8 cellular contexts compared by ENCODE assay signal in genomic region chr4:80182237-80182866, GRCh38. TPM values are rescaled to one million over a fixed set of nuclear protein-coding genes. Genes with fewer than 3 reads are reported as not detected.
DNase-seq lines count a peak whose midpoint lies in the region; ATAC-seq and TF ChIP-seq lines count a peak whose summit lies in the region.

No MANE protein-coding gene starts in this region.

- H4K20me1 ChIP-seq in GM23248 (ENCODE audit: insufficient read depth): no peaks in the 10 kb centered on the region

- H3K27ac Mint-ChIP-seq in activated T-helper 1 cell treated with anti-CD3 and anti-CD28 coated beads, Interleukin-12 subunit alpha, Interleukin-12 subunit beta, Interleukin-2, Interleukin-4 antibody, amounts not matched to agents 30 ng/mL and 10 ng/mL and 1 ng/mL, durations not matched to agents 14 hours and 24 hours and 36 hours: peak overlapping the region; percentile 92
- peak overlapping the region; percentile 42 to 100 (median 86) for H3K27ac Mint-ChIP-seq in naive B cell

- H3K36me3 ChIP-seq in GM23248 (ENCODE audit: low read depth) (no peaks in the 10 kb centered on the region), A673 (ENCODE audit: insufficient read depth, low read length, poor library complexity, severe bottlenecking) (no peaks in the 10 kb centered on the region), neuronal stem cell (replicated peaks in 1 of 2; ENCODE audit: control insufficient read depth in 2 of 2, insufficient read depth in 2 of 2, low read length in 2 of 2) (no peaks in the 10 kb centered on the region)

- no peak overlapping the region for H3K14ac ChIP-seq in neuronal stem cell (ENCODE audit: low read length)

- no peaks in the 10 kb centered on the region for H3K27me3 ChIP-seq in GM23248 (replicated peaks; ENCODE audit: insufficient read depth)
- H3K27me3 ChIP-seq in A673 (replicated peaks; ENCODE audit: insufficient read depth, low read depth, low read length, poor library complexity): peaks cover 43% of the 10 kb centered on the region
- peaks cover 20 to 55% (median 52%) of the 10 kb centered on the region in 3 experiments for H3K27me3 ChIP-seq in neuronal stem cell (ENCODE audit: control insufficient read depth in 3 of 3, insufficient read depth in 3 of 3, low read depth in 1 of 3, low read length in 3 of 3)

- H3K9me3 ChIP-seq in GM23248 (ENCODE audit: low read depth) (no peaks in the 10 kb centered on the region), A673 (ENCODE audit: low read depth, low read length, poor library complexity, severe bottlenecking) (no peaks in the 10 kb centered on the region), neuronal stem cell (replicated peaks in 1 of 2; ENCODE audit: control insufficient read depth in 2 of 2, insufficient read depth in 1 of 2, low read depth in 1 of 2, low read length in 2 of 2) (no peaks in the 10 kb centered on the region)

- H3K9me2 ChIP-seq in GM23248 (ENCODE audit: insufficient read depth): no peaks in the 10 kb centered on the region

- H4K91ac ChIP-seq in neuronal stem cell (ENCODE audit: low read depth, low read length, poor library complexity): no peak overlapping the region

- H3K27ac ChIP-seq in GM23248 (no peak overlapping the region), A673 (ENCODE audit: low read depth, low read length, poor library complexity, severe bottlenecking) (no peak overlapping the region), RWPE1 (no peak overlapping the region), neuronal stem cell (replicated peaks; ENCODE audit: low read length) (no peak overlapping the region)

- H3F3A ChIP-seq in GM23248 (ENCODE audit: insufficient read depth): peaks cover 25% of the 10 kb centered on the region

- H3K4me1 ChIP-seq in GM23248 (ENCODE audit: insufficient read depth) (peaks cover 14% of the 10 kb centered on the region), A673 (ENCODE audit: insufficient read depth, low read length, poor library complexity, severe bottlenecking) (peaks cover 4% of the 10 kb centered on the region), neuronal stem cell (ENCODE audit: control insufficient read depth in 2 of 2, insufficient read depth in 1 of 2, low read depth in 1 of 2, low read length in 2 of 2) (peaks cover 5 to 9% of the 10 kb centered on the region in 2 donors)

- no peak overlapping the region for H3K18ac ChIP-seq in neuronal stem cell (ENCODE audit: low read length)

- H3K79me1 ChIP-seq in neuronal stem cell (ENCODE audit: low read depth, low read length): no peaks in the 10 kb centered on the region

- DNase-seq in EH (ENCODE audit: low read depth) (peak; percentile 13), GM23248 (peak; percentile 13), naive B cell (peak; percentile 56), A673 (ENCODE audit: low spot score) (no peak), RWPE1 (ENCODE audit: low spot score) (no peak), neuronal stem cell (ENCODE audit: low spot score) (no peak)
- DNase-seq in activated T-helper 1 cell treated with anti-CD3 and anti-CD28 coated beads, Interleukin-12 subunit alpha, Interleukin-12 subunit beta, Interleukin-2, Interleukin-4 antibody, amounts not matched to agents 30 ng/mL and 10 ng/mL and 1 ng/mL, durations not matched to agents 14 hours and 24 hours and 36 hours (ENCODE audit: low spot score): no peak

- TF ChIP-seq CTCF in A673 (conservative IDR thresholded peaks at IDR 0.05; ENCODE audit: low read depth, low read length) (no peak), RWPE1 (conservative IDR thresholded peaks at IDR 0.05; ENCODE audit: low read depth) (no peak)

- H2BK120ac ChIP-seq in neuronal stem cell (ENCODE audit: low read depth, low read length): no peak overlapping the region

- 19 to 23% methylated on average over 10 of the region's 10 CpGs for WGBS in GM23248 (ENCODE audit: low coverage in 1 of 2, low lambda C conversion rate in 2 of 2, missing lambda C conversion rate in 2 of 2), 2 experiments
- no CpG with 5 or more reads among the region's 10 CpGs for WGBS in neuronal stem cell (ENCODE audit: extremely low coverage in 2 of 2, insufficient read length in 2 of 2, insufficient replicate concordance in 1 of 2), 2 donors

- H2BK12ac ChIP-seq in neuronal stem cell (ENCODE audit: low read length): no peak overlapping the region

- in situ Hi-C loops in GM23248 (cut with MboI): no loop called here

- ATAC-seq in naive B cell (ENCODE audit: low read depth in 2 of 2) (peak; percentile 32 to 35), HG03196 (IDR thresholded peaks at IDR 0.05; ENCODE audit: unreplicated experiment) (no peak)

- H3K4me3 ChIP-seq in GM23248 (no peak overlapping the region), A673 (ENCODE audit: low read depth, low read length, poor library complexity, severe bottlenecking) (no peak overlapping the region), neuronal stem cell (ENCODE audit: low read length in 2 of 2) (no peak overlapping the region)

- no peak overlapping the region for H3K9ac ChIP-seq in GM23248
- no peak overlapping the region for H3K9ac ChIP-seq in neuronal stem cell (ENCODE audit: low read depth, low read length, poor library complexity)

- CTCF ChIA-PET in A673 (lab: Charles Lee) (no interaction called here), RWPE1 (lab: Yijun Ruan, JAX) (interaction anchor here (0.7 to 1.4 kb wide), 4 partner anchors 20 to 73 kb away, joined by 3 to 5 read pairs (median 4); no protein-coding TSS in a partner anchor)

- peak overlapping the region; percentile 98 for H3K4me3 Mint-ChIP-seq in activated T-helper 1 cell treated with anti-CD3 and anti-CD28 coated beads, Interleukin-12 subunit alpha, Interleukin-12 subunit beta, Interleukin-2, Interleukin-4 antibody, amounts not matched to agents 30 ng/mL and 10 ng/mL and 1 ng/mL, durations not matched to agents 14 hours and 24 hours and 36 hours
- peak overlapping the region; percentile 48 to 100 (median 94) for H3K4me3 Mint-ChIP-seq in naive B cell

- no TSS peak for BruUV-seq in A673 (replicated peaks; lab: Mats Ljungman, UMichigan)

- peaks cover 11% of the 10 kb centered on the region for H3K79me2 ChIP-seq in GM23248 (ENCODE audit: insufficient read depth)

- H3K4ac ChIP-seq in neuronal stem cell (ENCODE audit: low read length): no peak overlapping the region

- no peak overlapping the region for H2AK5ac ChIP-seq in neuronal stem cell (ENCODE audit: low read depth, low read length)

- H4K8ac ChIP-seq in neuronal stem cell (ENCODE audit: low read depth, low read length): no peak overlapping the region

- H3K23ac ChIP-seq in neuronal stem cell (ENCODE audit: low read depth, low read length, poor library complexity): no peak overlapping the region

- peaks cover 21% of the 10 kb centered on the region for H3K9me3 Mint-ChIP-seq in activated T-helper 1 cell treated with anti-CD3 and anti-CD28 coated beads, Interleukin-12 subunit alpha, Interleukin-12 subunit beta, Interleukin-2, Interleukin-4 antibody, amounts not matched to agents 30 ng/mL and 10 ng/mL and 1 ng/mL, durations not matched to agents 14 hours and 24 hours and 36 hours
- H3K9me3 Mint-ChIP-seq in naive B cell: peaks cover 2 to 14% (median 7%) of the 10 kb centered on the region in 7 donors

- H3K4me2 ChIP-seq in GM23248 (ENCODE audit: unreplicated experiment) (no peak overlapping the region), neuronal stem cell (ENCODE audit: insufficient read depth, low read length, poor library complexity, severe bottlenecking) (no peak overlapping the region)

- H2BK5ac ChIP-seq in neuronal stem cell (ENCODE audit: low read length): no peak overlapping the region

- no peak overlapping the region for H2BK15ac ChIP-seq in neuronal stem cell (ENCODE audit: low read length)

- peaks cover 13% of the 10 kb centered on the region for H3K27me3 Mint-ChIP-seq in activated T-helper 1 cell treated with anti-CD3 and anti-CD28 coated beads, Interleukin-12 subunit alpha, Interleukin-12 subunit beta, Interleukin-2, Interleukin-4 antibody, amounts not matched to agents 30 ng/mL and 10 ng/mL and 1 ng/mL, durations not matched to agents 14 hours and 24 hours and 36 hours (ENCODE audit: insufficient read depth)
- no peaks in the 10 kb centered on the region for H3K27me3 Mint-ChIP-seq in naive B cell

- peaks cover 20% of the 10 kb centered on the region for H3K36me3 Mint-ChIP-seq in activated T-helper 1 cell treated with anti-CD3 and anti-CD28 coated beads, Interleukin-12 subunit alpha, Interleukin-12 subunit beta, Interleukin-2, Interleukin-4 antibody, amounts not matched to agents 30 ng/mL and 10 ng/mL and 1 ng/mL, durations not matched to agents 14 hours and 24 hours and 36 hours (ENCODE audit: low read depth)
- H3K36me3 Mint-ChIP-seq in naive B cell: peaks cover 0 to 8% of the 10 kb centered on the region in 2 donors

- peaks cover 62% of the 10 kb centered on the region for H3K4me1 Mint-ChIP-seq in activated T-helper 1 cell treated with anti-CD3 and anti-CD28 coated beads, Interleukin-12 subunit alpha, Interleukin-12 subunit beta, Interleukin-2, Interleukin-4 antibody, amounts not matched to agents 30 ng/mL and 10 ng/mL and 1 ng/mL, durations not matched to agents 14 hours and 24 hours and 36 hours (ENCODE audit: low read depth)
- H3K4me1 Mint-ChIP-seq in naive B cell: peaks cover 48 to 54% (median 52%) of the 10 kb centered on the region in 3 donors

- intact Hi-C loops in activated T-helper 1 cell treated with anti-CD3 and anti-CD28 coated beads, Interleukin-12 subunit alpha, Interleukin-12 subunit beta, Interleukin-2, Interleukin-4 antibody, amounts not matched to agents 30 ng/mL and 10 ng/mL and 1 ng/mL, durations not matched to agents 14 hours and 24 hours and 36 hours (cut with micrococcal nuclease): loop anchor here (1.0 to 10.0 kb wide), 8 partner anchors 9 to 1408 kb away; partner anchors contain the start of gene BMP2K
- intact Hi-C loops in A673 (cut with micrococcal nuclease; ENCODE audit: unreplicated experiment): loop anchor here (10.0 kb wide), 1 partner anchor 268 kb away; no protein-coding TSS in a partner anchor

- POLR2A ChIA-PET in A673 (lab: Charles Lee; ENCODE audit: low non-redundant PET): no interaction called here
- POLR2A ChIA-PET in RWPE1 (lab: Yijun Ruan, JAX; ENCODE audit: low non-redundant PET): no interaction called here

- H2AFZ ChIP-seq in GM23248: 0 out of 2 replicates have a peak overlapping the region, but pooled peaks have one; percentile 15
- H2AFZ ChIP-seq in neuronal stem cell (ENCODE audit: low read length): no peak overlapping the region

RNA-seq across cellular contexts. Expression of gene PRDM8, which starts 15.0 kb away (rescaled TPM):
- 4.4 and 7.0 TPM in 2 replicates for total RNA-seq in GM23248 (2014; rRNA removed; shearing (Covaris generic))
- polyA plus RNA-seq in GM23248 (2016; fragmentation: Nextera tagmentation; extraction: Ambion mirVana) (1.7 and 2.3 TPM in 2 replicates), naive B cell (ENCODE audit: low read depth in 6 of 6) (1 to 10 TPM in 5 of 6 donors, under 1 TPM in 1; 0.19 to 3.9 (median 2.1) TPM)
- 8.4 and 11.9 TPM in 2 replicates for total RNA-seq in activated T-helper 1 cell treated with anti-CD3 and anti-CD28 coated beads, Interleukin-12 subunit alpha, Interleukin-12 subunit beta, Interleukin-2, Interleukin-4 antibody, amounts not matched to agents 30 ng/mL and 10 ng/mL and 1 ng/mL, durations not matched to agents 14 hours and 24 hours and 36 hours
- 0.09 TPM in 1 of 2 replicates, not detected in the other for total RNA-seq in A673 (2021)
- 0.08 TPM for polyA plus RNA-seq in neuronal stem cell (2013, experiment 1 of 2)
- 0.07 TPM for polyA plus RNA-seq in neuronal stem cell (2013, experiment 2 of 2)

Comparison
In these comparisons a context has a peak if more than half of its experiments do, and no peak if none do; other contexts are left out.
1. DNase-seq: peak in EH (single experiment), GM23248 (single experiment) and naive B cell (single experiment); none in activated T-helper 1 cell treated with anti-CD3 and anti-CD28 coated beads, Interleukin-12 subunit alpha, Interleukin-12 subunit beta, Interleukin-2, Interleukin-4 antibody, amounts not matched to agents 30 ng/mL and 10 ng/mL and 1 ng/mL, durations not matched to agents 14 hours and 24 hours and 36 hours (single experiment), A673 (single experiment), RWPE1 (single experiment) and neuronal stem cell (single experiment).